2 cellular contexts compared by ENCODE assay signal in the genomic region with DNA sequence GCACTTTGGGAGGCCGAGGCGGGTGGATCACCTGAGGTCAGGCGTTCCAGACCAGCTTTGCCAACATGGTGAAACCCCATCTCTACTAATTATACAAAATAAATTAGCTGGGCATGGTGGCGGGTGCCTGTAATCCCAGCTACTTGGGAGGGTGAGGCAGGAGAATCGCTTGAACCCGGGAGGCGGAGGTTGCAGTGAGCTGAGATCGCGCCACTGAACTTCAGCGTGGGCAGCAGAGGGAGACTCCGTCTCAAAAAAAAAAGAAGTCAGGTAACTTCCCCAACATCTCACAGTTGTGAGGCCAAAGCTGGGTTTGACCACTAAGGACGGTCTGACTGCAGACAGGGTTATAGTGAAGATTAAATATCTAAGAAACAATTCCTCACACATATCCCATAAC. TPM values are rescaled to one million over a fixed set of nuclear protein-coding genes. Genes with fewer than 3 reads are reported as not detected.
"Had no signal": no experiment of that assay in that cellular context is flagged by ENCODE, and none has a peak within 500 bp of the region (broad histone marks: within the 10 kb centered on the region; RNA-seq: fewer than 3 reads in every experiment).

No MANE protein-coding gene starts in this region.

RNA-seq across cellular contexts. Expression of gene COPZ2, which starts 2.9 kb away (rescaled TPM):
- total RNA-seq: GM23338, H7 had no signal
- polyA plus RNA-seq: GM23338 had no signal
